30 cellular contexts compared by ENCODE assay signal in genomic region chr3:108312656-108313055, GRCh38. TPM values are rescaled to one million over a fixed set of nuclear protein-coding genes. Genes with fewer than 3 reads are reported as not detected.
A peak's percentile ranks its signal among the peaks of the same experiment; 100 is the strongest.
DNase-seq lines count a peak whose midpoint lies in the region; ATAC-seq and TF ChIP-seq lines count a peak whose summit lies in the region.
"Had no signal": no experiment of that assay in that cellular context is flagged by ENCODE, and none has a peak within 500 bp of the region (broad histone marks: within the 10 kb centered on the region; RNA-seq: fewer than 3 reads in every experiment).

No MANE protein-coding gene starts in this region.

- no peak for ATAC-seq in HG03039 (IDR thresholded peaks at IDR 0.05; ENCODE audit: unreplicated experiment)
- ATAC-seq: activated CD4-positive, alpha-beta T cell treated with anti-CD3 and anti-CD28 coated beads for 36 hours; activated naive CD8-positive, alpha-beta T cell treated with anti-CD3 and anti-CD28 coated beads, Interleukin-2, amount 50 U/mL, for 24 hours; gastrocnemius medialis; HCT116; PC-3; Right ventricle myocardium inferior; SK-N-SH treated with all-trans-retinoic acid at 6 μM for 48 hours had no signal

- TF ChIP-seq CTCF in breast epithelium (IDR thresholded peaks at IDR 0.05) = no peak

- intact Hi-C loops in breast epithelium (cut with DNase I; ENCODE audit: low total_unique reads) = no loop called here

- H3K36me3 ChIP-seq in breast epithelium = no peaks in the 10 kb centered on the region
- H3K36me3 ChIP-seq: BLaER1, gastrocnemius medialis, ovary, upper lobe of left lung had no signal

- no peaks in the 10 kb centered on the region for H3K4me1 ChIP-seq in breast epithelium
- H3K4me1 ChIP-seq: BLaER1, gastrocnemius medialis, upper lobe of left lung had no signal

- no peak overlapping the region for H3K4me3 ChIP-seq in breast epithelium
- H3K4me3 ChIP-seq: BLaER1, gastrocnemius medialis, mucosa of descending colon, ovary, upper lobe of left lung had no signal

- H3K27me3 ChIP-seq in breast epithelium = no peaks in the 10 kb centered on the region
- H3K27me3 ChIP-seq: BLaER1, gastrocnemius medialis, ovary, upper lobe of left lung had no signal

- no peak for TF ChIP-seq POLR2A in breast epithelium (IDR thresholded peaks at IDR 0.05)

- peaks cover 0 to 6% of the 10 kb centered on the region in 2 donors for H3K9me3 ChIP-seq in breast epithelium
- H3K9me3 ChIP-seq: gastrocnemius medialis, mucosa of descending colon, ovary had no signal

- DNase-seq in GM03348 (ENCODE audit: low spot score) (peak; percentile 11), amniotic stem cell (lab: John Stamatoyannopoulos, UW) (peak; percentile 4), fibroblast of peridontal ligament (ENCODE audit: extremely low read depth) (peak; percentile 49), superior temporal gyrus (ENCODE audit: extremely low spot score) (peak; percentile 47), breast epithelium (ENCODE audit: low spot score in 2 of 2) (no peak)
- no peak for DNase-seq in activated T-cell treated with anti-CD3 and anti-CD28 coated beads, Interleukin-2, amount 50 U/mL, for 48 hours
- DNase-seq: activated CD4-positive, alpha-beta T cell treated with anti-CD3 and anti-CD28 coated beads for 36 hours; activated CD8-positive, alpha-beta memory T cell treated with anti-CD3 and anti-CD28 coated beads for 24 hours; activated naive CD8-positive, alpha-beta T cell treated with anti-CD3 and anti-CD28 coated beads, Interleukin-2, amount 50 U/mL, for 24 hours; activated T-cell treated with anti-CD3 and anti-CD28 coated beads, Interleukin-2, amount 50 U/mL, for 1 hour; DMS53; effector CD8-positive, alpha-beta T cell; gastrocnemius medialis; GF-D8; mucosa of descending colon; NCI-H2107; NCI-H446; NK-92 treated with Interleukin-12 subunit alpha and Interleukin-12 subunit beta, amount 100 ng/mL, for 24 hours; ovary; PC-3; stimulated activated CD4-positive, alpha-beta T cell treated with anti-CD3 and anti-CD28 coated beads, Interleukin-2, amount 100 ng/mL, for 48 hours; upper lobe of left lung had no signal

- no peak overlapping the region for H3K27ac ChIP-seq in breast epithelium
- H3K27ac ChIP-seq: BLaER1, epithelial cell of prostate, gastrocnemius medialis, KMS-11, ovary, upper lobe of left lung had no signal

RNA-seq across cellular contexts. Expression of gene HHLA2, which starts 16.3 kb away (rescaled TPM):
- total RNA-seq in breast epithelium = 1 to 10 TPM in 1 of 3 donors, not detected in 2; 1.6 TPM
- total RNA-seq: lung microvascular endothelial cell, PC-3, Right ventricle myocardium inferior had no signal

Comparison
In these comparisons a context has a peak if more than half of its experiments do, and no peak if none do; other contexts are left out.
1. DNase-seq: peak in GM03348 (single experiment), amniotic stem cell (single experiment), fibroblast of peridontal ligament (single experiment) and superior temporal gyrus (single experiment); none in activated T-cell treated with anti-CD3 and anti-CD28 coated beads, Interleukin-2, amount 50 U/mL, for 48 hours (0 of 2) and breast epithelium (0 of 2).